ENCODE assay signal across 12 cellular contexts in the genomic region with DNA sequence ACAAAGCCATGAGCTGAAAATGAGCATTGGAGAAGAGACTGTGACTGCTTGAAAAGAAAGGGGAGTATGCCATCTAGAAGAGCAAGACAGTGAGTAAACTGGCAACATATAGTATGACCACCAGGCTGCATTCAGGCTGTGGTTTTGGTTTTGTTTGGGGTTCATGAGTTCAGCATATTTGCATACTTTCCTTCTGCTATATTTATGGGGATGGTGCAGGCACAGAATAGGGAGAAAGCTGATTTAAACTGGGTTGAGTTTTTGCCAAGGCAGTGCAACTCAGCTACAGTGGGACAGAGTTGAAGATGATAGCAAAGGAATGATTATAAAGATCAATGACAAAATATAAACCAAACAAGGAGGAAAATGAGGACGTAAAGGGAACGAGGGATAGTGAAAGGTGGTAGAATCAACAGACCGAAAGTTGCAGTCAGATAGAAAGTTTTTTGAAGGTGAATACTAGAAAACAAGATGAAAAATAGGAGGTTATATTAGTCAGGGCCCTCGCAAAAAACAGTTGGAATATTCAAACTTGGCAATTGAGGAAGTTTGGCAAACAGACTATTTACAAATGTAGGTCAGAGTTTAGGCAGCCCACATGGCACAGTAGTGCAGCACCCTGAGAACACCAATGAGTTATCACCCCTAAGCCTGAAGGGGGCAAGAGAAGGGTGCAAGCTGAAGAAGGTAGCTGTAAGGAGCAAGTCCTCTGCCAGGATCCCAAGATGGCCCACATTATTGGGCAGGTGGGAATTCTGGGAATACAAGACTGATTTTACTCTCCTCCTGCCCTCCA.
DNase-seq lines count a peak whose midpoint lies in the region; ATAC-seq and TF ChIP-seq lines count a peak whose summit lies in the region.
"Had no signal": no experiment of that assay in that cellular context is flagged by ENCODE, and none has a peak within 500 bp of the region (broad histone marks: within the 10 kb centered on the region; RNA-seq: fewer than 3 reads in every experiment).

No MANE protein-coding gene starts in this region.

- no peaks in the 10 kb centered on the region for H3K4me1 Mint-ChIP-seq in CD14-positive monocyte

- no peaks in the 10 kb centered on the region for H3K4me1 ChIP-seq in upper lobe of right lung

- H3K4me3 Mint-ChIP-seq in CD14-positive monocyte: no peak overlapping the region
- H3K4me3 Mint-ChIP-seq: nephron progenitor cell had no signal

- no peaks in the 10 kb centered on the region for H3K36me3 Mint-ChIP-seq in CD14-positive monocyte

- no peaks in the 10 kb centered on the region for H3K36me3 ChIP-seq in upper lobe of right lung

- no peak for TF ChIP-seq CTCF in upper lobe of right lung (IDR thresholded peaks at IDR 0.05)
- TF ChIP-seq CTCF in CD14-positive monocyte (IDR thresholded peaks at IDR 0.05): no peak

- H3K4me3 ChIP-seq in upper lobe of right lung: no peak overlapping the region

- no peaks in the 10 kb centered on the region for H3K9me3 ChIP-seq in upper lobe of right lung

- H3K9me3 Mint-ChIP-seq in CD14-positive monocyte: peaks cover 0 to 5% (median 0%) of the 10 kb centered on the region in 7 donors
- H3K9me3 Mint-ChIP-seq: nephron progenitor cell had no signal

- H3K27ac Mint-ChIP-seq in CD14-positive monocyte: no peak overlapping the region
- H3K27ac Mint-ChIP-seq: nephron progenitor cell had no signal

- intact Hi-C loops in upper lobe of right lung (cut with DNase I) (no loop called here), CD14-positive monocyte (cut with micrococcal nuclease) (no loop called here)

- ATAC-seq in GM19023 (IDR thresholded peaks at IDR 0.05; ENCODE audit: unreplicated experiment): peak; percentile 92
- peak; percentile 97 for ATAC-seq in HG03354 (IDR thresholded peaks at IDR 0.05; ENCODE audit: poor library complexity, severe bottlenecking, unreplicated experiment)
- peak; percentile 37 for ATAC-seq in upper lobe of right lung
- ATAC-seq: Right ventricle myocardium inferior had no signal

- H3K27ac ChIP-seq in upper lobe of right lung: no peak overlapping the region

- no peaks in the 10 kb centered on the region for H3K27me3 ChIP-seq in upper lobe of right lung

- no peaks in the 10 kb centered on the region for H3K27me3 Mint-ChIP-seq in CD14-positive monocyte (ENCODE audit: low read depth in 3 of 3)

- DNase-seq in HCEC 1CT (peak; percentile 1), upper lobe of right lung (no peak), CD14-positive monocyte (ENCODE audit: low spot score) (no peak), NCI-H524 (lab: John Stamatoyannopoulos, UW) (no peak)
- DNase-seq in activated CD4-positive, alpha-beta T cell treated with anti-CD3 and anti-CD28 coated beads, Interleukin-2, amount 50 U/mL, for 48 hours: no peak
- DNase-seq: activated CD4-positive, alpha-beta T cell treated with anti-CD3 and anti-CD28 coated beads, Interleukin-2, amount 50 U/mL, for 1 hour; DND-41; NCI-H187 treated with DMSO at 0.1 percent for 48 hours; nephron progenitor cell had no signal

Comparison
In these comparisons a context has a peak if more than half of its experiments do, and no peak if none do; other contexts are left out.
1. ATAC-seq: peak in every context shown above with its lines; median percentile 97 in HG03354; 92 in GM19023; 37 in upper lobe of right lung.